In the genomic region with DNA sequence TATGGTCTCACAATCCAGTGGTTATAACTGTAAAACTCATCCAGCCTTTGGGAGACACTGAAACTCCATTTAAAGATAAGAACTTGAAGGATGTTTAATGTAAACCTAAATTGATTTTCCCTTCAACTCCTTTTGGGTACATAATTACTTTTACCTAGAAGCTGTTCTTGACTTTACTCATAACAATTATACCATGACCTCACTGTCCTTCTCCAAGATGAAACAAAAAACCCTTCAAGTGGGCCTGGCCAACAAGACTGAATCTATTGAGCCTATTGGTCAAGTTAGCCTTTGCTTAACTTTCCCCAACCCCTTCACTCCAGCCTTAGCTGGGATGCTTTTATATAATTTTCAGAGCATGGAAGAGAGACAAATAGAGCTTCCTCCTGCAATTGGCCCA, we compare ENCODE assay signal across 1 cellular context.
TF ChIP-seq lines count a peak whose summit lies in the region.

No MANE protein-coding gene starts in this region.

TF ChIP-seq in GM12878, 131 proteins besides CTCF, POLR2A, EP300 and RAD21:
- TF ChIP-seq KDM1A (IDR thresholded peaks at IDR 0.05; ENCODE audit: borderline replicate concordance) (no peak), ASH2L (IDR thresholded peaks at IDR 0.05; ENCODE audit: borderline replicate concordance, low read depth) (no peak), RELB (IDR thresholded peaks at IDR 0.05; ENCODE audit: low read depth) (no peak), JUNB (IDR thresholded peaks at IDR 0.05) (peak; percentile 43), POLR2AphosphoS5 (IDR thresholded peaks at IDR 0.05; ENCODE audit: low read length) (no peak)
- TF ChIP-seq, protein P1, sequence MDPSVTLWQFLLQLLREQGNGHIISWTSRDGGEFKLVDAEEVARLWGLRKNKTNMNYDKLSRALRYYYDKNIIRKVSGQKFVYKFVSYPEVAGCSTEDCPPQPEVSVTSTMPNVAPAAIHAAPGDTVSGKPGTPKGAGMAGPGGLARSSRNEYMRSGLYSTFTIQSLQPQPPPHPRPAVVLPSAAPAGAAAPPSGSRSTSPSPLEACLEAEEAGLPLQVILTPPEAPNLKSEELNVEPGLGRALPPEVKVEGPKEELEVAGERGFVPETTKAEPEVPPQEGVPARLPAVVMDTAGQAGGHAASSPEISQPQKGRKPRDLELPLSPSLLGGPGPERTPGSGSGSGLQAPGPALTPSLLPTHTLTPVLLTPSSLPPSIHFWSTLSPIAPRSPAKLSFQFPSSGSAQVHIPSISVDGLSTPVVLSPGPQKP (IDR thresholded peaks at IDR 0.05; ENCODE audit: low read depth, low read length): no peak
- TF ChIP-seq, protein P2, sequence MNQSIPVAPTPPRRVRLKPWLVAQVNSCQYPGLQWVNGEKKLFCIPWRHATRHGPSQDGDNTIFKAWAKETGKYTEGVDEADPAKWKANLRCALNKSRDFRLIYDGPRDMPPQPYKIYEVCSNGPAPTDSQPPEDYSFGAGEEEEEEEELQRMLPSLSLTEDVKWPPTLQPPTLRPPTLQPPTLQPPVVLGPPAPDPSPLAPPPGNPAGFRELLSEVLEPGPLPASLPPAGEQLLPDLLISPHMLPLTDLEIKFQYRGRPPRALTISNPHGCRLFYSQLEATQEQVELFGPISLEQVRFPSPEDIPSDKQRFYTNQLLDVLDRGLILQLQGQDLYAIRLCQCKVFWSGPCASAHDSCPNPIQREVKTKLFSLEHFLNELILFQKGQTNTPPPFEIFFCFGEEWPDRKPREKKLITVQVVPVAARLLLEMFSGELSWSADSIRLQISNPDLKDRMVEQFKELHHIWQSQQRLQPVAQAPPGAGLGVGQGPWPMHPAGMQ (IDR thresholded peaks at IDR 0.05; ENCODE audit: borderline replicate concordance): no peak
